In genomic region chr10:44386546-44387052, GRCh38 we compare ENCODE assay signal across 8 cellular contexts. TPM values are rescaled to one million over a fixed set of nuclear protein-coding genes. Genes with fewer than 3 reads are reported as not detected.
DNase-seq lines count a peak whose midpoint lies in the region; ATAC-seq, FAIRE-seq and TF ChIP-seq lines count a peak whose summit lies in the region.

No MANE protein-coding gene starts in this region.

- TF ChIP-seq CTCF in mammary epithelial cell (conservative IDR thresholded peaks at IDR 0.05 in 1 of 2, IDR thresholded peaks at IDR 0.05 in 1 of 2; ENCODE audit: extremely low read depth in 1 of 2, insufficient read depth in 1 of 2, low read depth in 1 of 2, low read length in 2 of 2), result peak; percentile 24 to 72
- peak; percentile 83 for TF ChIP-seq CTCF in kidney (IDR thresholded peaks at IDR 0.05; ENCODE audit: borderline replicate concordance, extremely low read depth, insufficient read depth)

- 5% methylated on average over 20 of the region's 35 CpGs for WGBS in mammary epithelial cell (ENCODE audit: low coverage, missing lambda C conversion rate)

- H3K4me1 ChIP-seq in mammary epithelial cell (ENCODE audit: insufficient read depth, low read length), result no peaks in the 10 kb centered on the region
- peaks cover 0 to 5% of the 10 kb centered on the region in 2 donors for H3K4me1 ChIP-seq in kidney (ENCODE audit: control insufficient read depth in 1 of 2, insufficient read depth in 1 of 2, low read depth in 1 of 2, low read length in 2 of 2)

- H4K20me1 ChIP-seq in mammary epithelial cell (ENCODE audit: insufficient read depth, low read length), result no peaks in the 10 kb centered on the region

- FAIRE-seq in kidney (lab: Jason Lieb, UNC), result no peak

- no peak for ATAC-seq in GM21423 (IDR thresholded peaks at IDR 0.05; ENCODE audit: unreplicated experiment)

- H3K27ac ChIP-seq in mammary epithelial cell (ENCODE audit: insufficient read depth, low read depth, low read length), result no peak overlapping the region
- H3K27ac ChIP-seq in kidney (ENCODE audit: low read depth in 2 of 2, low read length in 2 of 2), result no peak overlapping the region

- no peak overlapping the region for H3K4me3 ChIP-seq in mammary epithelial cell (replicated peaks in 1 of 3; ENCODE audit: insufficient read depth in 1 of 3, low read depth in 2 of 3, low read length in 3 of 3)
- no peak overlapping the region for H3K4me3 ChIP-seq in kidney (ENCODE audit: low read length in 2 of 2)

- no TSS peak for BruUV-seq in mammary epithelial cell (replicated peaks; lab: Mats Ljungman, UMichigan)

- no peak overlapping the region for H3K4me2 ChIP-seq in mammary epithelial cell (ENCODE audit: insufficient read depth, low read depth, low read length)

- dilution Hi-C loops in mammary epithelial cell (cut with HindIII; ENCODE audit: low sequenced_read_pairs), result no loop called here

- no peaks in the 10 kb centered on the region for H3K79me2 ChIP-seq in mammary epithelial cell (ENCODE audit: insufficient read depth, low read length)

- H3K9ac ChIP-seq in mammary epithelial cell (ENCODE audit: insufficient read depth, low read length) (no peak overlapping the region), kidney (ENCODE audit: low read length in 2 of 2) (no peak overlapping the region)

- CTCF ChIA-PET in mammary epithelial cell (lab: Charles Lee; ENCODE audit: low non-redundant PET), result interaction anchor here (0.6 kb wide), 1 partner anchor 570 kb away, joined by 3 read pairs; no protein-coding TSS in a partner anchor

- in situ Hi-C loops in mammary epithelial cell (cut with MboI; ENCODE audit: low sequenced_read_pairs in 2 of 2), result no loop called here

- peaks cover 7% of the 10 kb centered on the region for H3K27me3 ChIP-seq in mammary epithelial cell (ENCODE audit: insufficient read depth, low read length)

- H3K9me3 ChIP-seq in mammary epithelial cell (replicated peaks; ENCODE audit: insufficient read depth, low read length) (peaks cover 12% of the 10 kb centered on the region), kidney (ENCODE audit: control insufficient read depth in 1 of 2, low read length in 2 of 2) (no peaks in the 10 kb centered on the region)

- DNase-seq in NCI-H2227 (lab: John Stamatoyannopoulos, UW; ENCODE audit: unreplicated experiment) (peak; percentile 2), NCI-H2227 treated with DMSO at 0.1 percent for 48 hours (lab: John Stamatoyannopoulos, UW) (no peak), GOT3 (lab: John Stamatoyannopoulos, UW) (peak; percentile 32), RPMI7951 (ENCODE audit: low read depth) (peak; percentile 62), mammary epithelial cell (peak; percentile 14), kidney (peak; percentile 86)
- peak; percentile 8 for DNase-seq in stimulated activated CD4-positive, alpha-beta T cell treated with anti-CD3 and anti-CD28 coated beads, Interleukin-4, amount 100 ng/mL, for 24 hours

- H3K36me3 ChIP-seq in mammary epithelial cell (ENCODE audit: insufficient read depth, low read length) (no peaks in the 10 kb centered on the region), kidney (ENCODE audit: control insufficient read depth in 1 of 2, insufficient read depth in 2 of 2, low read length in 2 of 2) (no peaks in the 10 kb centered on the region)

- H2AFZ ChIP-seq in mammary epithelial cell (ENCODE audit: low read depth, low read length), result no peak overlapping the region

- intact Hi-C loops in mammary epithelial cell (cut with micrococcal nuclease) (loop anchor here (1.0 to 5.0 kb wide), 4 partner anchors 470 to 715 kb away; no protein-coding TSS in a partner anchor), kidney (cut with DNase I) (no loop called here)

RNA-seq across cellular contexts. Expression of gene CXCL12, which starts 1.7 kb away (rescaled TPM):
- total RNA-seq in RPMI7951 (2014; rRNA removed; shearing (Covaris generic)), result 29.0 and 30.3 TPM in 2 replicates
- total RNA-seq in mammary epithelial cell (under 1 TPM in 1 of 2 donors, not detected in 1; 0.50 TPM), kidney (99.5 TPM)
- polyA plus RNA-seq in mammary epithelial cell (not detected), kidney (ENCODE audit: insufficient read depth, low read depth, low replicate concordance) (111 TPM)
- not detected for polyA minus RNA-seq in mammary epithelial cell

Comparison
In these comparisons a context has a peak if more than half of its experiments do, and no peak if none do; other contexts are left out.
1. RNA of gene CXCL12, which starts 1.7 kb away (total RNA-seq): 99.5 TPM in kidney (single experiment) and 29.0 to 30.3 TPM in RPMI7951; 0.50 TPM in mammary epithelial cell; every median in the first group is over 10 times any median in the second.